ENCODE assay signal across 11 cellular contexts in genomic region chr11:1568451-1568911, GRCh38. TPM values are rescaled to one million over a fixed set of nuclear protein-coding genes. Genes with fewer than 3 reads are reported as not detected.
DNase-seq lines count a peak whose midpoint lies in the region; ATAC-seq, FAIRE-seq and TF ChIP-seq lines count a peak whose summit lies in the region.
"Had no signal": no experiment of that assay in that cellular context is flagged by ENCODE, and none has a peak within 500 bp of the region (broad histone marks: within the 10 kb centered on the region; RNA-seq: fewer than 3 reads in every experiment).

No MANE protein-coding gene starts in this region.

- peaks cover 0 to 9% of the 10 kb centered on the region in 2 donors for H3K4me1 ChIP-seq in kidney (ENCODE audit: control insufficient read depth in 1 of 2, insufficient read depth in 1 of 2, low read depth in 1 of 2, low read length in 2 of 2)
- H3K4me1 ChIP-seq in A673 (ENCODE audit: insufficient read depth, low read length, poor library complexity, severe bottlenecking): no peaks in the 10 kb centered on the region

- no peaks in the 10 kb centered on the region for H3K9me3 ChIP-seq in kidney (ENCODE audit: control insufficient read depth in 1 of 2, low read length in 2 of 2)
- H3K9me3 ChIP-seq in A673 (ENCODE audit: low read depth, low read length, poor library complexity, severe bottlenecking): no peaks in the 10 kb centered on the region
- H3K9me3 ChIP-seq: upper lobe of left lung had no signal

- peaks cover 12% of the 10 kb centered on the region for H3K27me3 ChIP-seq in A673 (replicated peaks; ENCODE audit: insufficient read depth, low read depth, low read length, poor library complexity)

- H3K4me3 Mint-ChIP-seq in T-cell: peak overlapping the region in 1 of 3 donors; percentile 42

- TF ChIP-seq POLR2A in GM12891 (IDR thresholded peaks at IDR 0.05; ENCODE audit: low read depth, low read length): no peak

- H3K4me1 Mint-ChIP-seq in T-cell: peaks cover 19 to 25% (median 21%) of the 10 kb centered on the region in 3 donors

- H3K27ac Mint-ChIP-seq in T-cell: no peak overlapping the region

- POLR2A ChIA-PET in T-cell (lab: Charles Lee) (interaction anchor here (0.6 to 1.8 kb wide), 3 partner anchors 8 to 15 kb away, joined by 3 to 5 read pairs (median 4); no protein-coding TSS in a partner anchor), HEK293T (lab: Yijun Ruan, JAX) (no interaction called here), A673 (lab: Charles Lee; ENCODE audit: low non-redundant PET) (no interaction called here)

- intact Hi-C loops in kidney (cut with DNase I): no loop called here
- intact Hi-C loops in A673 (cut with micrococcal nuclease; ENCODE audit: unreplicated experiment): no loop called here

- no peak overlapping the region for H3K4me3 ChIP-seq in kidney (ENCODE audit: low read length in 2 of 2)
- H3K4me3 ChIP-seq in A673 (ENCODE audit: low read depth, low read length, poor library complexity, severe bottlenecking): no peak overlapping the region
- H3K4me3 ChIP-seq: upper lobe of left lung had no signal

- no peak overlapping the region for H3K9ac ChIP-seq in kidney (ENCODE audit: low read length in 2 of 2)

- H3K27ac ChIP-seq in 22Rv1 (peak overlapping the region; percentile 40; the same call in 1 of the 2 replicates), kidney (ENCODE audit: low read depth in 2 of 2, low read length in 2 of 2) (no peak overlapping the region), A673 (ENCODE audit: low read depth, low read length, poor library complexity, severe bottlenecking) (no peak overlapping the region)
- H3K27ac ChIP-seq: upper lobe of left lung had no signal

- H3K9me3 Mint-ChIP-seq in T-cell: no peaks in the 10 kb centered on the region

- DNase-seq in GM12891 (ENCODE audit: insufficient read length, low spot score) (peak; percentile 6), T-cell (peak in 32 of 34 experiments; percentile 37 to 85 (median 66)), kidney (peak; percentile 73), GF-D8 (lab: John Stamatoyannopoulos, UW) (no peak), HEK293T (ENCODE audit: extremely low spot score) (no peak), A673 (ENCODE audit: low spot score) (no peak), D721Med (ENCODE audit: insufficient read length, low spot score) (no peak)

- ATAC-seq in T-cell (replicated peaks in 1 of 4): no peak

- FAIRE-seq in GM12891 (lab: Jason Lieb, UNC): no peak
- no peak for FAIRE-seq in kidney (lab: Jason Lieb, UNC)
- no peak for FAIRE-seq in D721Med (lab: Jason Lieb, UNC)
- FAIRE-seq: RCC 7860 had no signal

- no peaks in the 10 kb centered on the region for H3K36me3 Mint-ChIP-seq in T-cell

- BruUV-seq in A673 (replicated peaks; lab: Mats Ljungman, UMichigan): no TSS peak

- CTCF ChIA-PET in T-cell (lab: Charles Lee): interaction anchor here (0.5 to 0.9 kb wide), 2 partner anchors 22 to 72 kb away, joined by 3 to 4 read pairs; no protein-coding TSS in a partner anchor
- CTCF ChIA-PET in HEK293T (lab: Yijun Ruan, JAX): interaction anchor here (1.1 kb wide), 1 partner anchor 22 kb away, joined by 3 read pairs; no protein-coding TSS in a partner anchor
- CTCF ChIA-PET in A673 (lab: Charles Lee): interaction anchor here (0.6 kb wide), 1 partner anchor 27 kb away, joined by 5 read pairs; no protein-coding TSS in a partner anchor

- peaks cover 0 to 1% of the 10 kb centered on the region in 2 donors for H3K27me3 Mint-ChIP-seq in T-cell

- TF ChIP-seq CTCF in 22Rv1 (IDR thresholded peaks at IDR 0.05): no peak
- TF ChIP-seq CTCF in kidney (IDR thresholded peaks at IDR 0.05; ENCODE audit: borderline replicate concordance, extremely low read depth, insufficient read depth): no peak
- no peak for TF ChIP-seq CTCF in A673 (conservative IDR thresholded peaks at IDR 0.05; ENCODE audit: low read depth, low read length)
- no peak for TF ChIP-seq CTCF in D721Med (IDR thresholded peaks at IDR 0.05; ENCODE audit: insufficient read depth, missing control alignments)

- H3K36me3 ChIP-seq in kidney (ENCODE audit: control insufficient read depth in 1 of 2, insufficient read depth in 2 of 2, low read length in 2 of 2) (no peaks in the 10 kb centered on the region), A673 (ENCODE audit: insufficient read depth, low read length, poor library complexity, severe bottlenecking) (no peaks in the 10 kb centered on the region)

TF ChIP-seq in GM12891, 5 proteins besides CTCF, POLR2A, EP300 and RAD21:
- TF ChIP-seq SPI1 (IDR thresholded peaks at IDR 0.05; ENCODE audit: low read depth, low read length) (no peak), POU2F2 (IDR thresholded peaks at IDR 0.05; ENCODE audit: low read depth, low read length) (no peak), PAX5 (IDR thresholded peaks at IDR 0.05; ENCODE audit: insufficient read depth, low read length, severe bottlenecking) (no peak), POLR2AphosphoS5 (IDR thresholded peaks at IDR 0.05; ENCODE audit: low read depth, low read length) (no peak), TAF1 (IDR thresholded peaks at IDR 0.05; ENCODE audit: low read depth, low read length) (no peak)

TF ChIP-seq in HEK293T, 16 proteins besides CTCF, POLR2A, EP300 and RAD21:
- no peak for TF ChIP-seq LEF1 (IDR thresholded peaks at IDR 0.05; ENCODE audit: borderline replicate concordance)
- TF ChIP-seq HDGF (IDR thresholded peaks at IDR 0.05; ENCODE audit: borderline replicate concordance): no peak
- TF ChIP-seq TARDBP (IDR thresholded peaks at IDR 0.05): no peak
- TF ChIP-seq FOXA1 (IDR thresholded peaks at IDR 0.05): no peak
- no peak for TF ChIP-seq PKNOX1 (IDR thresholded peaks at IDR 0.05)
- no peak for TF ChIP-seq ZNF384 (IDR thresholded peaks at IDR 0.05)
- TF ChIP-seq FOXM1 (IDR thresholded peaks at IDR 0.05; ENCODE audit: borderline replicate concordance): no peak
- no peak for TF ChIP-seq FOXK2 (IDR thresholded peaks at IDR 0.05)
- TF ChIP-seq BHLHE40 (IDR thresholded peaks at IDR 0.05; ENCODE audit: borderline replicate concordance): no peak
- no peak for TF ChIP-seq SUZ12 (IDR thresholded peaks at IDR 0.05)
- no peak for TF ChIP-seq L3MBTL2 (conservative IDR thresholded peaks at IDR 0.05)
- no peak for TF ChIP-seq ELF4 (IDR thresholded peaks at IDR 0.05)
- no peak for TF ChIP-seq CTBP1 (IDR thresholded peaks at IDR 0.05; ENCODE audit: borderline replicate concordance)

RNA-seq across cellular contexts. Expression of gene DUSP8, which starts 3.6 kb away (rescaled TPM):
- polyA plus RNA-seq in GM12891 (2012; ENCODE audit: low read depth, missing spikeins): 0.21 TPM
- total RNA-seq in T-cell (10 to 100 TPM in 2 of 5 donors, 1 to 10 TPM in 3; 5.2 to 64.3 (median 8.7) TPM), kidney (9.1 TPM), A673 (2021) (0.70 and 1.9 TPM in 2 replicates)
- 1.9 TPM for polyA plus RNA-seq in kidney (ENCODE audit: insufficient read depth, low read depth, low replicate concordance)

RNA-seq across cellular contexts. Expression of gene KRTAP5-1, which starts 16.6 kb away (rescaled TPM):
- not detected for polyA plus RNA-seq in GM12891 (2012; ENCODE audit: low read depth, missing spikeins)
- not detected for total RNA-seq in T-cell
- not detected for total RNA-seq in kidney
- not detected for polyA plus RNA-seq in kidney (ENCODE audit: insufficient read depth, low read depth, low replicate concordance)
- not detected in 2 replicates for total RNA-seq in A673 (2021)
- total RNA-seq: myocyte, upper lobe of left lung had no signal

RNA-seq across cellular contexts. Expression of gene KRTAP5-2, which starts 29.6 kb away (rescaled TPM):
- not detected for polyA plus RNA-seq in GM12891 (2012; ENCODE audit: low read depth, missing spikeins)
- total RNA-seq in T-cell (not detected), kidney (not detected), A673 (2021) (not detected in 2 replicates)
- not detected for polyA plus RNA-seq in kidney (ENCODE audit: insufficient read depth, low read depth, low replicate concordance)
- total RNA-seq: myocyte, upper lobe of left lung had no signal

RNA-seq across cellular contexts. Expression of gene KRTAP5-3, which starts 39.8 kb away (rescaled TPM):
- polyA plus RNA-seq in GM12891 (2012; ENCODE audit: low read depth, missing spikeins): not detected
- total RNA-seq in T-cell: not detected
- total RNA-seq in kidney: not detected
- polyA plus RNA-seq in kidney (ENCODE audit: insufficient read depth, low read depth, low replicate concordance): not detected
- not detected in 2 replicates for total RNA-seq in A673 (2021)
- total RNA-seq: myocyte, upper lobe of left lung had no signal

RNA-seq across cellular contexts. Expression of gene KRTAP5-4, which starts 53.5 kb away (rescaled TPM):
- polyA plus RNA-seq in GM12891 (2012; ENCODE audit: low read depth, missing spikeins): not detected
- total RNA-seq in T-cell: not detected
- not detected for total RNA-seq in kidney
- not detected for polyA plus RNA-seq in kidney (ENCODE audit: insufficient read depth, low read depth, low replicate concordance)
- total RNA-seq in A673 (2021): not detected in 2 replicates
- total RNA-seq: myocyte, upper lobe of left lung had no signal

Comparison
In these comparisons a context has a peak if more than half of its experiments do, and no peak if none do; other contexts are left out.
1. DNase-seq: peak in GM12891 (single experiment), T-cell (32 of 34) and kidney (single experiment); none in GF-D8 (single experiment), HEK293T (single experiment), A673 (single experiment) and D721Med (single experiment).
2. POLR2A ChIA-PET loops: an anchor here in T-cell (0.6 to 1.8 kb wide); none called in HEK293T and A673.